ENCODE assay signal across 8 cellular contexts in genomic region chr2:154402138-154402714, GRCh38.
A peak's percentile ranks its signal among the peaks of the same experiment; 100 is the strongest.
DNase-seq lines count a peak whose midpoint lies in the region; ATAC-seq and TF ChIP-seq lines count a peak whose summit lies in the region.

No MANE protein-coding gene starts in this region.

- peak; percentile 1 for DNase-seq in GDM1 (lab: John Stamatoyannopoulos, UW)
- DNase-seq in Panc1 (ENCODE audit: low read depth, low spot score), result peak; percentile 12
- DNase-seq in fibroblast of villous mesenchyme (ENCODE audit: low read depth), result peak; percentile 26
- no peak for DNase-seq in NCI-H2029 (lab: John Stamatoyannopoulos, UW)
- DNase-seq in activated naive CD8-positive, alpha-beta T cell treated with anti-CD3 and anti-CD28 coated beads for 36 hours, result no peak
- no peak for DNase-seq in NK-92 (lab: John Stamatoyannopoulos, UW; ENCODE audit: unreplicated experiment)

- H3K27ac ChIP-seq in Panc1 (ENCODE audit: low read length), result no peak overlapping the region

- no peaks in the 10 kb centered on the region for H3K4me1 Mint-ChIP-seq in activated naive CD8-positive, alpha-beta T cell treated with anti-CD3 and anti-CD28 coated beads for 36 hours

- POLR2A ChIA-PET in Panc1 (lab: Charles Lee), result no interaction called here

- intact Hi-C loops in Panc1 (cut with micrococcal nuclease; ENCODE audit: unreplicated experiment), result loop anchor here (5.0 kb wide), 1 partner anchor 910 kb away; no protein-coding TSS in a partner anchor

- H3K9me3 ChIP-seq in Panc1 (ENCODE audit: control insufficient read depth, insufficient read depth, low read depth, low read length), result no peaks in the 10 kb centered on the region

- no peaks in the 10 kb centered on the region for H3K9me3 Mint-ChIP-seq in activated naive CD8-positive, alpha-beta T cell treated with anti-CD3 and anti-CD28 coated beads for 36 hours

- H3K27ac Mint-ChIP-seq in activated naive CD8-positive, alpha-beta T cell treated with anti-CD3 and anti-CD28 coated beads for 36 hours, result no peak overlapping the region

- H3K27me3 ChIP-seq in Panc1 (ENCODE audit: control insufficient read depth, insufficient read depth, low read length), result no peaks in the 10 kb centered on the region

- BruUV-seq in Panc1 (replicated peaks; lab: Mats Ljungman, UMichigan), result no TSS peak

- TF ChIP-seq CTCF in Panc1 (IDR thresholded peaks at IDR 0.05) (peak; percentile 50; the same call in 1 of the 2 replicates), fibroblast of villous mesenchyme (IDR thresholded peaks at IDR 0.05; ENCODE audit: insufficient read depth, low read depth, low read length) (peak; percentile 31)

- in situ Hi-C loops in Panc1 (cut with HindIII; ENCODE audit: low pct_unique_long_range_greater_than_20kb, low sequenced_read_pairs), result no loop called here

- no peak overlapping the region for H3K4me3 ChIP-seq in Panc1 (ENCODE audit: low read depth in 2 of 2, low read length in 2 of 2)
- H3K4me3 ChIP-seq in fibroblast of villous mesenchyme (ENCODE audit: low read depth, low read length), result no peak overlapping the region

- CTCF ChIA-PET in Panc1 (lab: Charles Lee), result no interaction called here

- H3K4me1 ChIP-seq in Panc1 (ENCODE audit: control insufficient read depth, insufficient read depth, low read length), result no peaks in the 10 kb centered on the region

- no peaks in the 10 kb centered on the region for H3K27me3 Mint-ChIP-seq in activated naive CD8-positive, alpha-beta T cell treated with anti-CD3 and anti-CD28 coated beads for 36 hours

- ATAC-seq in HG03342 (IDR thresholded peaks at IDR 0.05; ENCODE audit: unreplicated experiment) (peak; percentile 77), Panc1 (no peak), GM21786 (IDR thresholded peaks at IDR 0.05; ENCODE audit: unreplicated experiment) (no peak)

- H3K36me3 ChIP-seq in Panc1 (ENCODE audit: control insufficient read depth, insufficient read depth, low read length), result no peaks in the 10 kb centered on the region

- no peaks in the 10 kb centered on the region for H3K36me3 Mint-ChIP-seq in activated naive CD8-positive, alpha-beta T cell treated with anti-CD3 and anti-CD28 coated beads for 36 hours

- no peak overlapping the region for H3K4me3 Mint-ChIP-seq in activated naive CD8-positive, alpha-beta T cell treated with anti-CD3 and anti-CD28 coated beads for 36 hours

Comparison
In these comparisons a context has a peak if more than half of its experiments do, and no peak if none do; other contexts are left out.
1. DNase-seq: peak in GDM1 (single experiment), Panc1 (single experiment) and fibroblast of villous mesenchyme (single experiment); none in NCI-H2029 (single experiment), activated naive CD8-positive, alpha-beta T cell treated with anti-CD3 and anti-CD28 coated beads for 36 hours (single experiment) and NK-92 (single experiment).